ENCODE assay signal across 8 cellular contexts in the genomic region with DNA sequence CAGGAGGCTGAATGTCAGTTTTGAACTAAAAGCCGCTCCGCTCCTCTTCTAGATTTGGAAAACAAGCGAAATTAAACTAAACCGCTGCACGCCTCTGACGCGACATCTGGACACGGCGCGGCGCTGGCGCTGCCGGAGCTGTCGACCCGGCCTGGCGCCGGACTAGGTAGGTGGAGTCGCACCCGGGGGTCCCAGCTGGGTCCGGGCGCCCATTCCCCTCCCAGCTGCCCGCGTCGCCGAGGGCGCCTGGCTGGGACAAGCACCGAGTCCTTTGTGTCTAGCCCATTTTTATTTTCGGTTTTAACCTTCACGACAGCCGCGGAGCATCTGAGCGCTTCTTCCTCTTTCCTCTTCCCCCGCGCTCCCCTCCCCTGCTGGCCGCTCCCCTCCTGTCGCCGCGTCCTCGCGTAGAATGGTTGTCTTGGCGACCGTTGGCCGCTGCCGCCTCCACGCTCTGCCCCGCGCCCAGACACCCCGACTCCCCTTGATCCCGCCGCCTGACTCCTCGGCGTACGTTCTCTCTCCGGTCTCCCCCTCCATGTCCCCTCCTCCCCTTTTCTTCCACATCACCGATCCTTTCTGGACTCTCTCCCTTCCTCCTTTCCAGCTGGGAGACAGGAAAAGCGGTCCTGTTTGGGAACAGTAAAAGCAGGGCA. TPM values are rescaled to one million over a fixed set of nuclear protein-coding genes. Genes with fewer than 3 reads are reported as not detected.
DNase-seq lines count a peak whose midpoint lies in the region; ATAC-seq and TF ChIP-seq lines count a peak whose summit lies in the region.

No MANE protein-coding gene starts in this region.

- POLR2A ChIA-PET in HEK293 (lab: Yijun Ruan, JAX) = interaction anchor here (0.6 to 7.6 kb wide), 24 partner anchors 8 to 252 kb away, joined by 3 to 156 read pairs (median 4); a partner anchor contains a TSS

- DNase-seq in MV-4-11 (lab: John Stamatoyannopoulos, UW) (peak; percentile 87), T-helper 1 cell (peak; percentile 66 to 90 (median 73)), body of pancreas (peak; percentile 53 to 70 (median 56)), iPS-NIHi11 (ENCODE audit: low spot score) (peak; percentile 61), middle frontal gyrus (ENCODE audit: extremely low spot score, low spot score) (no peak)

- CTCF ChIA-PET in HEK293 (lab: Yijun Ruan, JAX) = interaction anchor here (0.8 to 5.9 kb wide), 9 partner anchors 8 to 248 kb away, joined by 3 to 30 read pairs (median 4); a partner anchor contains a TSS

- H3K9ac ChIP-seq in skeletal muscle tissue (ENCODE audit: low read depth in 1 of 3, low read length in 3 of 3) = peak overlapping the region; percentile 69 to 74 (median 73)

- TF ChIP-seq POLR2A in body of pancreas (IDR thresholded peaks at IDR 0.05) = peak in 2 of 3 donors; percentile 15 to 29

- H3K4me3 ChIP-seq in GM12875 (ENCODE audit: low read depth, low read length) = peak overlapping the region; percentile 80
- H3K4me3 ChIP-seq in HEK293 (ENCODE audit: low read depth, low read length) = peak overlapping the region; percentile 59
- peak overlapping the region; percentile 61 to 86 for H3K4me3 ChIP-seq in body of pancreas
- peak overlapping the region; percentile 79 to 87 (median 85) for H3K4me3 ChIP-seq in skeletal muscle tissue (ENCODE audit: low read length in 3 of 3)

- ATAC-seq in body of pancreas = peak; percentile 70

- H3K4me1 ChIP-seq in HEK293 (ENCODE audit: control insufficient read depth, insufficient read depth, low read length) (peaks cover 5% of the 10 kb centered on the region; the same call in 1 of the 2 replicates), body of pancreas (peaks cover 17% of the 10 kb centered on the region), skeletal muscle tissue (ENCODE audit: control insufficient read depth in 3 of 3, insufficient read depth in 3 of 3, low read length in 3 of 3) (peaks cover 5 to 12% (median 11%) of the 10 kb centered on the region in 3 donors)

- TF ChIP-seq CTCF in GM12875 (IDR thresholded peaks at IDR 0.05; ENCODE audit: borderline replicate concordance, insufficient read depth, low read depth, low read length) (no peak), HEK293 (tag by site-specific recombination; IDR thresholded peaks at IDR 0.05) (no peak), body of pancreas (IDR thresholded peaks at IDR 0.05) (no peak)

- peaks cover 0 to 1% of the 10 kb centered on the region in 2 donors for H3K27me3 ChIP-seq in body of pancreas
- H3K27me3 ChIP-seq in skeletal muscle tissue (ENCODE audit: control insufficient read depth in 3 of 3, insufficient read depth in 3 of 3, low read length in 3 of 3) = peaks cover 11 to 21% (median 13%) of the 10 kb centered on the region in 3 donors

- H3K9me3 ChIP-seq in HEK293 (ENCODE audit: control insufficient read depth, insufficient read depth, low read depth, low read length) (no peaks in the 10 kb centered on the region), body of pancreas (no peaks in the 10 kb centered on the region), skeletal muscle tissue (ENCODE audit: control insufficient read depth in 3 of 3, low read length in 3 of 3) (no peaks in the 10 kb centered on the region)

- H3K27ac ChIP-seq in HEK293 (ENCODE audit: extremely low read depth, low read depth, low read length) (peak overlapping the region; percentile 99), body of pancreas (peak overlapping the region in 3 of 4 donors; percentile 25 to 81 (median 51)), skeletal muscle tissue (ENCODE audit: low read depth, low read length) (peak overlapping the region; percentile 72)

- H3K36me3 ChIP-seq in HEK293 (ENCODE audit: control insufficient read depth in 2 of 2, insufficient read depth in 1 of 2, low read length in 2 of 2) = peaks cover 0 to 6% of the 10 kb centered on the region in 2 experiments; a peak in 1 of 3 replicates
- H3K36me3 ChIP-seq in body of pancreas (replicated peaks in 1 of 2; ENCODE audit: insufficient read depth in 1 of 2, low read depth in 2 of 2) = no peaks in the 10 kb centered on the region
- no peaks in the 10 kb centered on the region for H3K36me3 ChIP-seq in skeletal muscle tissue (ENCODE audit: control insufficient read depth in 3 of 3, insufficient read depth in 3 of 3, low read length in 3 of 3)

- intact Hi-C loops in body of pancreas (cut with DNase I) = loop anchor here (5.0 to 10.0 kb wide), 2 partner anchors 60 to 178 kb away; no protein-coding TSS in a partner anchor

- 0% methylated on average over 56 of the region's 56 CpGs for WGBS in body of pancreas, 2 donors

TF ChIP-seq in HEK293, 187 proteins besides CTCF, POLR2A, EP300 and RAD21 (continues in another document):
- peak; percentile 31; the same call in 1 of the 2 replicates for TF ChIP-seq ZNF610 (tag by site-specific recombination; IDR thresholded peaks at IDR 0.05; ENCODE audit: borderline replicate concordance)
- TF ChIP-seq ZBTB17 (tag by site-specific recombination; IDR thresholded peaks at IDR 0.05) = peak; percentile 79; the same call in 1 of the 2 replicates
- no peak for TF ChIP-seq ZNF24 (tag by site-specific recombination; IDR thresholded peaks at IDR 0.05)
- peak; percentile 9; the same call in 1 of the 2 replicates for TF ChIP-seq KLF1 (tag by site-specific recombination; IDR thresholded peaks at IDR 0.05)
- TF ChIP-seq ZNF544 (tag by site-specific recombination; IDR thresholded peaks at IDR 0.05) = no peak
- TF ChIP-seq, protein P1, sequence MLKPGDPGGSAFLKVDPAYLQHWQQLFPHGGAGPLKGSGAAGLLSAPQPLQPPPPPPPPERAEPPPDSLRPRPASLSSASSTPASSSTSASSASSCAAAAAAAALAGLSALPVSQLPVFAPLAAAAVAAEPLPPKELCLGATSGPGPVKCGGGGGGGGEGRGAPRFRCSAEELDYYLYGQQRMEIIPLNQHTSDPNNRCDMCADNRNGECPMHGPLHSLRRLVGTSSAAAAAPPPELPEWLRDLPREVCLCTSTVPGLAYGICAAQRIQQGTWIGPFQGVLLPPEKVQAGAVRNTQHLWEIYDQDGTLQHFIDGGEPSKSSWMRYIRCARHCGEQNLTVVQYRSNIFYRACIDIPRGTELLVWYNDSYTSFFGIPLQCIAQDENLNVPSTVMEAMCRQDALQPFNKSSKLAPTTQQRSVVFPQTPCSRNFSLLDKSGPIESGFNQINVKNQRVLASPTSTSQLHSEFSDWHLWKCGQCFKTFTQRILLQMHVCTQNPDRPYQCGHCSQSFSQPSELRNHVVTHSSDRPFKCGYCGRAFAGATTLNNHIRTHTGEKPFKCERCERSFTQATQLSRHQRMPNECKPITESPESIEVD (tag by site-specific recombination; IDR thresholded peaks at IDR 0.05) = no peak
- TF ChIP-seq ZNF341 (tag by site-specific recombination; IDR thresholded peaks at IDR 0.05; ENCODE audit: low read depth) = peak; percentile 64
- TF ChIP-seq, protein P2, sequence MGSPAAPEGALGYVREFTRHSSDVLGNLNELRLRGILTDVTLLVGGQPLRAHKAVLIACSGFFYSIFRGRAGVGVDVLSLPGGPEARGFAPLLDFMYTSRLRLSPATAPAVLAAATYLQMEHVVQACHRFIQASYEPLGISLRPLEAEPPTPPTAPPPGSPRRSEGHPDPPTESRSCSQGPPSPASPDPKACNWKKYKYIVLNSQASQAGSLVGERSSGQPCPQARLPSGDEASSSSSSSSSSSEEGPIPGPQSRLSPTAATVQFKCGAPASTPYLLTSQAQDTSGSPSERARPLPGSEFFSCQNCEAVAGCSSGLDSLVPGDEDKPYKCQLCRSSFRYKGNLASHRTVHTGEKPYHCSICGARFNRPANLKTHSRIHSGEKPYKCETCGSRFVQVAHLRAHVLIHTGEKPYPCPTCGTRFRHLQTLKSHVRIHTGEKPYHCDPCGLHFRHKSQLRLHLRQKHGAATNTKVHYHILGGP (tag by site-specific recombination; IDR thresholded peaks at IDR 0.05) = no peak
- 0 out of 2 replicates have a peak, but pooled peaks have one; percentile 15 for TF ChIP-seq ZBTB8A (tag by site-specific recombination; IDR thresholded peaks at IDR 0.05)
- TF ChIP-seq MZF1 (tag by site-specific recombination; IDR thresholded peaks at IDR 0.05; ENCODE audit: borderline replicate concordance) = peak; percentile 10; the same call in 1 of the 2 replicates
- peak; percentile 93 for TF ChIP-seq PRDM1 (tag by site-specific recombination; IDR thresholded peaks at IDR 0.05)
- peak; percentile 75; the same call in 1 of the 2 replicates for TF ChIP-seq TCF7L2 (IDR thresholded peaks at IDR 0.05; ENCODE audit: borderline replicate concordance, low read depth, low read length)
- TF ChIP-seq ZFHX2 (tag by site-specific recombination; conservative IDR thresholded peaks at IDR 0.05) = peak; percentile 74
- TF ChIP-seq ZNF501 (tag by site-specific recombination; IDR thresholded peaks at IDR 0.05) = no peak
- TF ChIP-seq GLIS1 (tag by site-specific recombination; IDR thresholded peaks at IDR 0.05) = peak; percentile 46; the same call in 1 of the 2 replicates
- 0 out of 2 replicates have a peak, but pooled peaks have one; percentile 2 for TF ChIP-seq ZBTB20 (tag by site-specific recombination; IDR thresholded peaks at IDR 0.05)
- peak; percentile 90 for TF ChIP-seq ZNF600 (tag by site-specific recombination; IDR thresholded peaks at IDR 0.05)
- peak; percentile 73 for TF ChIP-seq IKZF3 (tag by site-specific recombination; IDR thresholded peaks at IDR 0.05)
- TF ChIP-seq ZNF670 (tag by site-specific recombination; IDR thresholded peaks at IDR 0.05; ENCODE audit: low read depth) = no peak

RNA-seq across cellular contexts. Expression of a gene that starts 0.5 kb away (rescaled TPM):
- total RNA-seq in body of pancreas (under 1 TPM in 1 of 2 donors, not detected in 1; 0.26 TPM), skeletal muscle tissue (0.52 TPM)

RNA-seq across cellular contexts. Expression of a gene that starts 0.9 kb away (rescaled TPM):
- total RNA-seq in body of pancreas (1 to 10 TPM in 1 of 2 donors, not detected in 1; 6.2 TPM), skeletal muscle tissue (not detected)

RNA-seq across cellular contexts. Expression of a gene that starts 14.0 kb away (rescaled TPM):
- total RNA-seq in body of pancreas = 1 to 10 TPM; 6.0 to 9.6 TPM
- total RNA-seq in skeletal muscle tissue = not detected
